In the genomic region with DNA sequence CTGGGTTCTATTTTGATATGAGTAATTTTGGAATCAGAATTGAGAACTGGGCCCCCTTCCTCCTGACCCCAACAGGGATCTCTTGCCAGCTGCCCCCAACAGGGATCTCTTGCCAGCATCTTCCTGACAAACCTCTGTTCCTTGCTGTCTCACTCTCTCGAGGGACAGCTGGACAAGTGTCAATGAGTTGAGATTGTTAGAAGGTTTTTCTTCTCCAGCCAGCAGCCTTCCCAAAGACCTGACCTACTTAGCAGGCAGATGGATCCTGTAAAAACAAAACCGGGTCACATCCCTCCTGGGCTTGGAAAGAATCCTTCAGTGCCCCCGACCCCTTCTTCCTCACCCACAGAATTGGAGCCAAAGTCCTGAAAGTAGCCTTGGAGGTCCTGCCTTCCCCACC, we compare ENCODE assay signal across 25 cellular contexts. TPM values are rescaled to one million over a fixed set of nuclear protein-coding genes. Genes with fewer than 3 reads are reported as not detected.
DNase-seq lines count a peak whose midpoint lies in the region; ATAC-seq and TF ChIP-seq lines count a peak whose summit lies in the region.
"Had no signal": no experiment of that assay in that cellular context is flagged by ENCODE, and none has a peak within 500 bp of the region (broad histone marks: within the 10 kb centered on the region; RNA-seq: fewer than 3 reads in every experiment).

No MANE protein-coding gene starts in this region.

- CTCF ChIA-PET in activated CD4-positive, alpha-beta T cell treated with anti-CD3 and anti-CD28 coated beads, Interleukin-2, amount 10 ng/mL, durations not matched to agents 7 days and 5 days (lab: Charles Lee): no interaction called here

- no peaks in the 10 kb centered on the region for H3K9me3 Mint-ChIP-seq in nephron
- H3K9me3 Mint-ChIP-seq in activated CD4-positive, alpha-beta T cell treated with anti-CD3 and anti-CD28 coated beads, Interleukin-2, amount 10 ng/mL, durations not matched to agents 7 days and 5 days: no peaks in the 10 kb centered on the region
- H3K9me3 Mint-ChIP-seq: activated T-helper 2 cell treated with anti-CD3 and anti-CD28 coated beads, Interferon-gamma antibody, Interleukin-2, Interleukin-4, amounts not matched to agents 10 μg/mL and 5 μg/mL and 100 μg/mL, durations not matched to agents 14 hours and 24 hours and 36 hours; central memory CD8-positive, alpha-beta T cell; mesothelial cell of epicardium; natural killer cell treated with Interleukin-12 subunit alpha and Interleukin-12 subunit beta and Interleukin-15 and Interleukin-18, amount 100 ng/mL, for 72 hours had no signal

- H3K9me3 ChIP-seq in left ventricle myocardium inferior (replicated peaks) (no peaks in the 10 kb centered on the region), subcutaneous abdominal adipose tissue (ENCODE audit: control insufficient read depth in 5 of 5, low read length in 5 of 5) (no peaks in the 10 kb centered on the region)
- H3K9me3 ChIP-seq: suprapubic skin, uterus had no signal

- H3K27ac Mint-ChIP-seq in nephron: peak overlapping the region; percentile 34 to 75 (median 64)
- no peak overlapping the region for H3K27ac Mint-ChIP-seq in activated CD4-positive, alpha-beta T cell treated with anti-CD3 and anti-CD28 coated beads, Interleukin-2, amount 10 ng/mL, durations not matched to agents 7 days and 5 days
- H3K27ac Mint-ChIP-seq: activated naive CD8-positive, alpha-beta T cell; activated T-helper 2 cell treated with anti-CD3 and anti-CD28 coated beads, Interferon-gamma antibody, Interleukin-2, Interleukin-4, amounts not matched to agents 10 μg/mL and 5 μg/mL and 100 μg/mL, durations not matched to agents 14 hours and 24 hours and 36 hours; mesothelial cell of epicardium; natural killer cell treated with Interleukin-12 subunit alpha and Interleukin-12 subunit beta and Interleukin-15 and Interleukin-18, amount 100 ng/mL, for 72 hours had no signal

- H3K27me3 ChIP-seq in left ventricle myocardium inferior (ENCODE audit: low read depth) (no peaks in the 10 kb centered on the region), subcutaneous abdominal adipose tissue (ENCODE audit: control insufficient read depth in 5 of 5, insufficient read depth in 4 of 5, low read length in 5 of 5) (no peaks in the 10 kb centered on the region)
- H3K27me3 ChIP-seq: suprapubic skin, uterus had no signal

- H3K36me3 ChIP-seq in left ventricle myocardium inferior (no peaks in the 10 kb centered on the region), subcutaneous abdominal adipose tissue (ENCODE audit: control insufficient read depth in 5 of 5, insufficient read depth in 5 of 5, low read length in 5 of 5) (peaks cover 0 to 17% (median 0%) of the 10 kb centered on the region in 5 donors)
- H3K36me3 ChIP-seq: suprapubic skin, uterus had no signal

- H3K27ac ChIP-seq in left ventricle myocardium inferior (replicated peaks) (peak overlapping the region; percentile 11), subcutaneous abdominal adipose tissue (ENCODE audit: low read depth, low read length) (peak overlapping the region; percentile 57)
- H3K27ac ChIP-seq: suprapubic skin, uterus had no signal

- intact Hi-C loops in left ventricle myocardium inferior (cut with micrococcal nuclease) (no loop called here), left cardiac atrium (cut with DNase I) (no loop called here)

- no peak for ATAC-seq in left cardiac atrium
- ATAC-seq: natural killer cell treated with Interleukin-12 subunit alpha and Interleukin-12 subunit beta and Interleukin-15 and Interleukin-18, amount 100 ng/mL, for 72 hours; PC-3 had no signal

- no peak overlapping the region for H3K4me3 Mint-ChIP-seq in nephron
- no peak overlapping the region for H3K4me3 Mint-ChIP-seq in activated CD4-positive, alpha-beta T cell treated with anti-CD3 and anti-CD28 coated beads, Interleukin-2, amount 10 ng/mL, durations not matched to agents 7 days and 5 days
- H3K4me3 Mint-ChIP-seq: activated naive CD8-positive, alpha-beta T cell; central memory CD8-positive, alpha-beta T cell; mesothelial cell of epicardium; natural killer cell treated with Interleukin-12 subunit alpha and Interleukin-12 subunit beta and Interleukin-15 and Interleukin-18, amount 100 ng/mL, for 72 hours had no signal

- TF ChIP-seq CTCF in left ventricle myocardium inferior (IDR thresholded peaks at IDR 0.05; ENCODE audit: borderline replicate concordance) (no peak), nephron (IDR thresholded peaks at IDR 0.05; ENCODE audit: unreplicated experiment in 3 of 3) (no peak)

- H3K4me3 ChIP-seq in left ventricle myocardium inferior (no peak overlapping the region), subcutaneous abdominal adipose tissue (ENCODE audit: low read depth in 1 of 5, low read length in 5 of 5) (no peak overlapping the region)
- H3K4me3 ChIP-seq: suprapubic skin, uterus had no signal

- H3K4me1 ChIP-seq in left ventricle myocardium inferior: peaks cover 67% of the 10 kb centered on the region
- H3K4me1 ChIP-seq in subcutaneous abdominal adipose tissue (ENCODE audit: control insufficient read depth in 5 of 5, insufficient read depth in 5 of 5, low read length in 5 of 5): peaks cover 2 to 28% (median 24%) of the 10 kb centered on the region in 5 donors

- H3K27me3 Mint-ChIP-seq in nephron (ENCODE audit: low read depth): no peaks in the 10 kb centered on the region
- no peaks in the 10 kb centered on the region for H3K27me3 Mint-ChIP-seq in activated CD4-positive, alpha-beta T cell treated with anti-CD3 and anti-CD28 coated beads, Interleukin-2, amount 10 ng/mL, durations not matched to agents 7 days and 5 days
- H3K27me3 Mint-ChIP-seq: activated naive CD8-positive, alpha-beta T cell; central memory CD8-positive, alpha-beta T cell; natural killer cell treated with Interleukin-12 subunit alpha and Interleukin-12 subunit beta and Interleukin-15 and Interleukin-18, amount 100 ng/mL, for 72 hours had no signal

- no peak overlapping the region for H3K9ac ChIP-seq in subcutaneous abdominal adipose tissue (ENCODE audit: low read length in 5 of 5)

- POLR2A ChIA-PET in activated CD4-positive, alpha-beta T cell treated with anti-CD3 and anti-CD28 coated beads, Interleukin-2, amount 10 ng/mL, durations not matched to agents 7 days and 5 days (lab: Charles Lee): no interaction called here

- peaks cover 22% of the 10 kb centered on the region for H3K36me3 Mint-ChIP-seq in nephron (ENCODE audit: low read depth)
- peaks cover 27% of the 10 kb centered on the region for H3K36me3 Mint-ChIP-seq in activated CD4-positive, alpha-beta T cell treated with anti-CD3 and anti-CD28 coated beads, Interleukin-2, amount 10 ng/mL, durations not matched to agents 7 days and 5 days (ENCODE audit: low read depth)
- H3K36me3 Mint-ChIP-seq: natural killer cell treated with Interleukin-12 subunit alpha and Interleukin-12 subunit beta and Interleukin-15 and Interleukin-18, amount 100 ng/mL, for 72 hours had no signal

- H3K4me1 Mint-ChIP-seq in nephron: peaks cover 59% of the 10 kb centered on the region
- H3K4me1 Mint-ChIP-seq in activated CD4-positive, alpha-beta T cell treated with anti-CD3 and anti-CD28 coated beads, Interleukin-2, amount 10 ng/mL, durations not matched to agents 7 days and 5 days: peaks cover 24% of the 10 kb centered on the region

- DNase-seq in left ventricle myocardium inferior (no peak), left cardiac atrium (no peak), cerebellar cortex (ENCODE audit: low spot score) (peak; percentile 17), OCI-M1 (lab: John Stamatoyannopoulos, UW) (no peak), GM19238 (ENCODE audit: insufficient read length, low spot score) (no peak)
- no peak for DNase-seq in activated CD4-positive, alpha-beta T cell treated with anti-CD3 and anti-CD28 coated beads, Interleukin-2, amount 10 ng/mL, durations not matched to agents 7 days and 5 days
- DNase-seq: activated CD4-positive, alpha-beta T cell treated with anti-CD3 and anti-CD28 coated beads, Interleukin-2, amount 50 U/mL, for 48 hours; aorta; Calu3; kidney glomerular epithelial cell; NCI-H1417; NCI-H446; PC-3; SHP77; stimulated activated CD4-positive, alpha-beta T cell treated with anti-CD3 and anti-CD28 coated beads, Interleukin-1b, Interleukin-23, amount 100 ng/mL, for 48 hours; T-helper 9 cell; uterus had no signal

RNA-seq across cellular contexts. Expression of gene LIMD1, which starts 21.6 kb away (rescaled TPM):
- total RNA-seq in left ventricle myocardium inferior (27.8 TPM), left cardiac atrium (10 to 100 TPM; 20.5 to 22.8 TPM)
- 10 to 100 TPM; 45.1 to 47.7 TPM for total RNA-seq in activated CD4-positive, alpha-beta T cell treated with anti-CD3 and anti-CD28 coated beads, Interleukin-2, amount 10 ng/mL, durations not matched to agents 7 days and 5 days
